Comparison of ENCODE assay signal across 1 cellular context in the genomic region with DNA sequence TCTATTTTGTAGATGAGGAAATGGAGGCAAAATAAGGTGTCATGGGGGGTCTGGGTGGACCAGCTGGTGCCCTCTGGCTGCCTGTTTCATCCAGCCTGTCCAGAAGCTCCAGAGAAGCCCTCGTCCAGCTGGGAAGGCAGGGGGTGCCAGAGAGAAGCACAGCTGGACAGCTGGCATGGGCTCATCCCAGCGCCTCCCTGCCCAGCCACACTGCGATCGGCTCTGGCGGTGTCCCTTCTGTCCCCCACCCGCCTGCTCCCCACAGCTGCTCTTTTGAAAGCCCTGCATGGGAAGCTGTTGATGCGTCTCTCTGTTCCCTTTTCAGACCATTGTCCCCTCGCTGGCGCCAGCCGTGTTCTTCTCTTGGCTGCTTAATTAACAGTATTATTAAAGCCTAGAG.
TF ChIP-seq lines count a peak whose summit lies in the region.

No MANE protein-coding gene starts in this region.

TF ChIP-seq in GM23338, 12 proteins besides CTCF, POLR2A, EP300 and RAD21 (continued from another document):
- TF ChIP-seq ZNF462 (CRISPR knock-in tag; IDR thresholded peaks at IDR 0.05): no peak
- no peak for TF ChIP-seq ZNF114 (CRISPR knock-in tag; IDR thresholded peaks at IDR 0.05)
- TF ChIP-seq STAT1 (IDR thresholded peaks at IDR 0.05; ENCODE audit: unreplicated experiment): no peak
- TF ChIP-seq JUNB (IDR thresholded peaks at IDR 0.05; ENCODE audit: unreplicated experiment): no peak
